ENCODE assay signal across 8 cellular contexts in genomic region chr1:158180741-158181576, GRCh38. TPM values are rescaled to one million over a fixed set of nuclear protein-coding genes. Genes with fewer than 3 reads are reported as not detected.
DNase-seq lines count a peak whose midpoint lies in the region; ATAC-seq and TF ChIP-seq lines count a peak whose summit lies in the region.

CD1D (plus strand) TSS chr1:158180895; CDS start chr1:158181102, 207 bp downstream.

- H3K9ac ChIP-seq in SU-DHL-6 (ENCODE audit: low read length) (peak within 1 kb of the TSS; percentile 31), neural progenitor cell (no peak within 1 kb of the TSS)

- H3K4me3 ChIP-seq in SU-DHL-6 (ENCODE audit: insufficient read depth, low read length, poor library complexity, severe bottlenecking) = peak within 1 kb of the TSS; percentile 36
- H3K4me3 ChIP-seq in fibroblast of villous mesenchyme (ENCODE audit: low read depth, low read length) = peak within 1 kb of the TSS; percentile 66
- H3K4me3 ChIP-seq in neural progenitor cell = peak within 1 kb of the TSS; percentile 80

- H4K20me1 ChIP-seq in SU-DHL-6 (ENCODE audit: low read depth, low read length) (no peaks in the 10 kb centered on the region), neural progenitor cell (ENCODE audit: low read depth) (no peaks in the 10 kb centered on the region)

- H3K27ac Mint-ChIP-seq in T-helper 2 cell treated with Interferon-gamma antibody and Interleukin-4, amounts not matched to agents 5 μg/mL and 100 μg/mL, for 36 hours = no peak within 1 kb of the TSS
- H3K27ac Mint-ChIP-seq in neural progenitor cell = no peak within 1 kb of the TSS

- H3K4me3 Mint-ChIP-seq in T-helper 2 cell treated with Interferon-gamma antibody and Interleukin-4, amounts not matched to agents 5 μg/mL and 100 μg/mL, for 36 hours = peak within 1 kb of the TSS; percentile 87
- peak within 1 kb of the TSS; percentile 90 for H3K4me3 Mint-ChIP-seq in neural progenitor cell

- no peak for DNase-seq in T-helper 2 cell treated with Interferon-gamma antibody and Interleukin-4, amounts not matched to agents 5 μg/mL and 100 μg/mL, for 36 hours (ENCODE audit: low spot score)
- no peak for DNase-seq in T-helper 2 cell
- DNase-seq in fibroblast of villous mesenchyme (ENCODE audit: low read depth) = peak; percentile 69
- peak; percentile 77 for DNase-seq in neural progenitor cell (ENCODE audit: low spot score)
- no peak for DNase-seq in cerebellum (ENCODE audit: low spot score)

- no peak for TF ChIP-seq CTCF in SU-DHL-6 (IDR thresholded peaks at IDR 0.05; ENCODE audit: insufficient read depth, low read length, poor library complexity, severe bottlenecking)
- no peak for TF ChIP-seq CTCF in fibroblast of villous mesenchyme (IDR thresholded peaks at IDR 0.05; ENCODE audit: insufficient read depth, low read depth, low read length)
- no peak for TF ChIP-seq CTCF in neural progenitor cell (IDR thresholded peaks at IDR 0.05)

- H3K79me2 ChIP-seq in SU-DHL-6 (ENCODE audit: insufficient read depth, low read length) = no peaks in the 10 kb centered on the region
- H3K79me2 ChIP-seq in neural progenitor cell (ENCODE audit: low read depth) = no peaks in the 10 kb centered on the region

- no peak within 1 kb of the TSS for H3K27ac ChIP-seq in SU-DHL-6 (ENCODE audit: low read depth, low read length)
- H3K27ac ChIP-seq in neural progenitor cell = no peak within 1 kb of the TSS

- H3K4me1 ChIP-seq in neural progenitor cell = peaks cover 5% of the 10 kb centered on the region

- H3K27me3 ChIP-seq in SU-DHL-6 (ENCODE audit: low read length) (no peaks in the 10 kb centered on the region), neural progenitor cell (peaks cover 100% of the 10 kb centered on the region)

- H3K4me2 ChIP-seq in SU-DHL-6 (ENCODE audit: low read depth, low read length, poor library complexity, severe bottlenecking) (peak within 1 kb of the TSS; percentile 49), neural progenitor cell (peak within 1 kb of the TSS; percentile 90)

- no peaks in the 10 kb centered on the region for H3K36me3 ChIP-seq in SU-DHL-6 (ENCODE audit: low read length)
- H3K36me3 ChIP-seq in neural progenitor cell = no peaks in the 10 kb centered on the region

- no peaks in the 10 kb centered on the region for H3K36me3 Mint-ChIP-seq in T-helper 2 cell treated with Interferon-gamma antibody and Interleukin-4, amounts not matched to agents 5 μg/mL and 100 μg/mL, for 36 hours (ENCODE audit: low read depth)
- H3K36me3 Mint-ChIP-seq in neural progenitor cell = no peaks in the 10 kb centered on the region

- H2AFZ ChIP-seq in SU-DHL-6 (ENCODE audit: low read depth, low read length, severe bottlenecking) (peak within 1 kb of the TSS; percentile 57), neural progenitor cell (replicated peaks) (peak within 1 kb of the TSS; percentile 87)

- H3K4me1 Mint-ChIP-seq in T-helper 2 cell treated with Interferon-gamma antibody and Interleukin-4, amounts not matched to agents 5 μg/mL and 100 μg/mL, for 36 hours (ENCODE audit: low read depth) = peaks cover 14% of the 10 kb centered on the region
- H3K4me1 Mint-ChIP-seq in neural progenitor cell = peaks cover 6% of the 10 kb centered on the region

- no peaks in the 10 kb centered on the region for H3K9me3 Mint-ChIP-seq in T-helper 2 cell treated with Interferon-gamma antibody and Interleukin-4, amounts not matched to agents 5 μg/mL and 100 μg/mL, for 36 hours
- H3K9me3 Mint-ChIP-seq in neural progenitor cell = peaks cover 3% of the 10 kb centered on the region

- H3F3A ChIP-seq in SU-DHL-6 (ENCODE audit: insufficient read depth) (no peaks in the 10 kb centered on the region), neural progenitor cell (ENCODE audit: low read depth) (peaks cover 14% of the 10 kb centered on the region)

- ATAC-seq in HG02588 (IDR thresholded peaks at IDR 0.05; ENCODE audit: unreplicated experiment) = no peak
- no peak for ATAC-seq in HG03432 (IDR thresholded peaks at IDR 0.05; ENCODE audit: unreplicated experiment)

- H3K9me2 ChIP-seq in SU-DHL-6 (replicated peaks; ENCODE audit: insufficient read depth, low read length) = no peaks in the 10 kb centered on the region

- peaks cover 79% of the 10 kb centered on the region for H3K27me3 Mint-ChIP-seq in T-helper 2 cell treated with Interferon-gamma antibody and Interleukin-4, amounts not matched to agents 5 μg/mL and 100 μg/mL, for 36 hours (ENCODE audit: low read depth)
- H3K27me3 Mint-ChIP-seq in neural progenitor cell (ENCODE audit: insufficient read depth, low read depth) = peaks cover 50% of the 10 kb centered on the region

- H3K9me3 ChIP-seq in SU-DHL-6 (ENCODE audit: insufficient read depth, low read length) (no peaks in the 10 kb centered on the region), neural progenitor cell (ENCODE audit: low read depth) (no peaks in the 10 kb centered on the region)

RNA-seq across cellular contexts. Expression of gene CD1D, which starts in this region (rescaled TPM):
- total RNA-seq in fibroblast of villous mesenchyme (under 0.01 TPM in 2 replicates), neural progenitor cell (ENCODE audit: low replicate concordance) (0.77 TPM in 1 of 2 replicates, not detected in the other), cerebellum (0.09 TPM)

Comparison
In these comparisons a context has a peak if more than half of its experiments do, and no peak if none do; other contexts are left out.
1. Peak in DNase-seq and H3K4me3 ChIP-seq in fibroblast of villous mesenchyme; RNA of the gene not detected or under 1 TPM.
2. Peak in DNase-seq, H3K4me3 ChIP-seq and H3K4me2 ChIP-seq in neural progenitor cell; RNA of the gene not detected or under 1 TPM.